1 cellular context compared by ENCODE assay signal in the genomic region with DNA sequence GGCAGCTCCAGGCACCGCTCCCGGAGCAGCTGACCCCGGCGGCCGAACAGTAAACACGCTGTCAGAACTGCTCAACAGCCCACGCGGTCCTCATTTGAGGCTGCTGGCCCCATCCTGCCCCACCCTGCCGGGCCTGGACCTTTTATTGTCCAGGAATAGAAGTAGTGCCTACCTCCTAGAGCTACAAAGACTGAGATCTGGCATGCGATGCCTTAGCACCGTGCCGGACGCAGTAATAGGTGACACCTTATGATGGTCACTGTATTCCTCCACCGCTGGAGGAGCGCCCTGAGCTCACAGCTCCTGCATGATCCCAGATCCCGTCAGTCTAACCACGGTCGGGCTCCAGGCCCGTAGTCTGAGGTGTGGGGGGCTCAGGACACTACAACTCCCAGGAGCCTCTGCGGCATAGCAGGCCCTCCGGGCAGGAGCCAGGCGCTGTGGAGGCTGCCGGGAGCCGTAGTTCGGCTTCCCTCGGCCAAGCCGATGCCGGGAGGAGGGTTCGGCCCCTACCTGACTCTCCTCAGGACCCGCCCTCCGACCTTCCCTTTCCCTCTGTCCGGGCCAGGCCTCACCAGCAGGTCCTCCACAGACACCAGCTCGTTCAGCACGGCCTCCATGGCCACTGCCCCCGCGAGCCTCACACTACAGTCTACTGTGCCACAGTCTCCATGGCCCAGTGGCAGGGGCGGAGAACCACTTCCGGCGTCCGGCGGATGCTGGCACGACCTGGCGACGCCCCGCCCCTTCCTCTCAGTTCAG.
A peak's percentile ranks its signal among the peaks of the same experiment; 100 is the strongest.
TF ChIP-seq lines count a peak whose summit lies in the region.

A gene (minus strand): TSS at position 697 of the 762 bp plus-strand sequence. CDS start 77 bp downstream, at position 620.

TF ChIP-seq in HEK293, 187 proteins besides CTCF, POLR2A, EP300 and RAD21 (continued from another document and continues in another):
- no peak for TF ChIP-seq ZNF146 (tag by site-specific recombination; IDR thresholded peaks at IDR 0.05)
- TF ChIP-seq ZNF394 (tag by site-specific recombination; IDR thresholded peaks at IDR 0.05; ENCODE audit: borderline replicate concordance): peak; percentile 53
- TF ChIP-seq KLF8 (tag by site-specific recombination; IDR thresholded peaks at IDR 0.05): peak; percentile 90
- TF ChIP-seq, protein P1, sequence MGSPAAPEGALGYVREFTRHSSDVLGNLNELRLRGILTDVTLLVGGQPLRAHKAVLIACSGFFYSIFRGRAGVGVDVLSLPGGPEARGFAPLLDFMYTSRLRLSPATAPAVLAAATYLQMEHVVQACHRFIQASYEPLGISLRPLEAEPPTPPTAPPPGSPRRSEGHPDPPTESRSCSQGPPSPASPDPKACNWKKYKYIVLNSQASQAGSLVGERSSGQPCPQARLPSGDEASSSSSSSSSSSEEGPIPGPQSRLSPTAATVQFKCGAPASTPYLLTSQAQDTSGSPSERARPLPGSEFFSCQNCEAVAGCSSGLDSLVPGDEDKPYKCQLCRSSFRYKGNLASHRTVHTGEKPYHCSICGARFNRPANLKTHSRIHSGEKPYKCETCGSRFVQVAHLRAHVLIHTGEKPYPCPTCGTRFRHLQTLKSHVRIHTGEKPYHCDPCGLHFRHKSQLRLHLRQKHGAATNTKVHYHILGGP (tag by site-specific recombination; IDR thresholded peaks at IDR 0.05): no peak
- TF ChIP-seq, protein P2, sequence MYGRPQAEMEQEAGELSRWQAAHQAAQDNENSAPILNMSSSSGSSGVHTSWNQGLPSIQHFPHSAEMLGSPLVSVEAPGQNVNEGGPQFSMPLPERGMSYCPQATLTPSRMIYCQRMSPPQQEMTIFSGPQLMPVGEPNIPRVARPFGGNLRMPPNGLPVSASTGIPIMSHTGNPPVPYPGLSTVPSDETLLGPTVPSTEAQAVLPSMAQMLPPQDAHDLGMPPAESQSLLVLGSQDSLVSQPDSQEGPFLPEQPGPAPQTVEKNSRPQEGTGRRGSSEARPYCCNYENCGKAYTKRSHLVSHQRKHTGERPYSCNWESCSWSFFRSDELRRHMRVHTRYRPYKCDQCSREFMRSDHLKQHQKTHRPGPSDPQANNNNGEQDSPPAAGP (tag by site-specific recombination; IDR thresholded peaks at IDR 0.05): peak; percentile 8; the same call in 1 of the 2 replicates
- no peak for TF ChIP-seq ZNF211 (tag by site-specific recombination; IDR thresholded peaks at IDR 0.05; ENCODE audit: low read depth)
- no peak for TF ChIP-seq ZNF596 (tag by site-specific recombination; IDR thresholded peaks at IDR 0.05)
- TF ChIP-seq, protein P3, sequence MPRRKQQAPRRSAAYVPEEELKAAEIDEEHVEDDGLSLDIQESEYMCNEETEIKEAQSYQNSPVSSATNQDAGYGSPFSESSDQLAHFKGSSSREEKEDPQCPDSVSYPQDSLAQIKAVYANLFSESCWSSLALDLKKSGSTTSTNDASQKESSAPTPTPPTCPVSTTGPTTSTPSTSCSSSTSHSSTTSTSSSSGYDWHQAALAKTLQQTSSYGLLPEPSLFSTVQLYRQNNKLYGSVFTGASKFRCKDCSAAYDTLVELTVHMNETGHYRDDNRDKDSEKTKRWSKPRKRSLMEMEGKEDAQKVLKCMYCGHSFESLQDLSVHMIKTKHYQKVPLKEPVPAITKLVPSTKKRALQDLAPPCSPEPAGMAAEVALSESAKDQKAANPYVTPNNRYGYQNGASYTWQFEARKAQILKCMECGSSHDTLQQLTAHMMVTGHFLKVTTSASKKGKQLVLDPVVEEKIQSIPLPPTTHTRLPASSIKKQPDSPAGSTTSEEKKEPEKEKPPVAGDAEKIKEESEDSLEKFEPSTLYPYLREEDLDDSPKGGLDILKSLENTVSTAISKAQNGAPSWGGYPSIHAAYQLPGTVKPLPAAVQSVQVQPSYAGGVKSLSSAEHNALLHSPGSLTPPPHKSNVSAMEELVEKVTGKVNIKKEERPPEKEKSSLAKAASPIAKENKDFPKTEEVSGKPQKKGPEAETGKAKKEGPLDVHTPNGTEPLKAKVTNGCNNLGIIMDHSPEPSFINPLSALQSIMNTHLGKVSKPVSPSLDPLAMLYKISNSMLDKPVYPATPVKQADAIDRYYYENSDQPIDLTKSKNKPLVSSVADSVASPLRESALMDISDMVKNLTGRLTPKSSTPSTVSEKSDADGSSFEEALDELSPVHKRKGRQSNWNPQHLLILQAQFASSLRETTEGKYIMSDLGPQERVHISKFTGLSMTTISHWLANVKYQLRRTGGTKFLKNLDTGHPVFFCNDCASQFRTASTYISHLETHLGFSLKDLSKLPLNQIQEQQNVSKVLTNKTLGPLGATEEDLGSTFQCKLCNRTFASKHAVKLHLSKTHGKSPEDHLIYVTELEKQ (tag by site-specific recombination; IDR thresholded peaks at IDR 0.05; ENCODE audit: borderline replicate concordance): no peak
- TF ChIP-seq ZNF175 (tag by site-specific recombination; IDR thresholded peaks at IDR 0.05): no peak
- no peak for TF ChIP-seq SETDB1 (IDR thresholded peaks at IDR 0.05; ENCODE audit: insufficient read length, low read length)
- peak; percentile 69; the same call in 1 of the 2 replicates for TF ChIP-seq BCL11B (tag by site-specific recombination; IDR thresholded peaks at IDR 0.05; ENCODE audit: low read depth)
- TF ChIP-seq FEZF1 (tag by site-specific recombination; IDR thresholded peaks at IDR 0.05): no peak
- no peak for TF ChIP-seq ZNF776 (tag by site-specific recombination; IDR thresholded peaks at IDR 0.05; ENCODE audit: borderline replicate concordance)
- TF ChIP-seq, protein P4, sequence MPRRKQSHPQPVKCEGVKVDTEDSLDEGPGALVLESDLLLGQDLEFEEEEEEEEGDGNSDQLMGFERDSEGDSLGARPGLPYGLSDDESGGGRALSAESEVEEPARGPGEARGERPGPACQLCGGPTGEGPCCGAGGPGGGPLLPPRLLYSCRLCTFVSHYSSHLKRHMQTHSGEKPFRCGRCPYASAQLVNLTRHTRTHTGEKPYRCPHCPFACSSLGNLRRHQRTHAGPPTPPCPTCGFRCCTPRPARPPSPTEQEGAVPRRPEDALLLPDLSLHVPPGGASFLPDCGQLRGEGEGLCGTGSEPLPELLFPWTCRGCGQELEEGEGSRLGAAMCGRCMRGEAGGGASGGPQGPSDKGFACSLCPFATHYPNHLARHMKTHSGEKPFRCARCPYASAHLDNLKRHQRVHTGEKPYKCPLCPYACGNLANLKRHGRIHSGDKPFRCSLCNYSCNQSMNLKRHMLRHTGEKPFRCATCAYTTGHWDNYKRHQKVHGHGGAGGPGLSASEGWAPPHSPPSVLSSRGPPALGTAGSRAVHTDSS (tag by site-specific recombination; IDR thresholded peaks at IDR 0.05): no peak
- TF ChIP-seq ZNF133 (tag by site-specific recombination; IDR thresholded peaks at IDR 0.05): no peak
- TF ChIP-seq, protein P5, sequence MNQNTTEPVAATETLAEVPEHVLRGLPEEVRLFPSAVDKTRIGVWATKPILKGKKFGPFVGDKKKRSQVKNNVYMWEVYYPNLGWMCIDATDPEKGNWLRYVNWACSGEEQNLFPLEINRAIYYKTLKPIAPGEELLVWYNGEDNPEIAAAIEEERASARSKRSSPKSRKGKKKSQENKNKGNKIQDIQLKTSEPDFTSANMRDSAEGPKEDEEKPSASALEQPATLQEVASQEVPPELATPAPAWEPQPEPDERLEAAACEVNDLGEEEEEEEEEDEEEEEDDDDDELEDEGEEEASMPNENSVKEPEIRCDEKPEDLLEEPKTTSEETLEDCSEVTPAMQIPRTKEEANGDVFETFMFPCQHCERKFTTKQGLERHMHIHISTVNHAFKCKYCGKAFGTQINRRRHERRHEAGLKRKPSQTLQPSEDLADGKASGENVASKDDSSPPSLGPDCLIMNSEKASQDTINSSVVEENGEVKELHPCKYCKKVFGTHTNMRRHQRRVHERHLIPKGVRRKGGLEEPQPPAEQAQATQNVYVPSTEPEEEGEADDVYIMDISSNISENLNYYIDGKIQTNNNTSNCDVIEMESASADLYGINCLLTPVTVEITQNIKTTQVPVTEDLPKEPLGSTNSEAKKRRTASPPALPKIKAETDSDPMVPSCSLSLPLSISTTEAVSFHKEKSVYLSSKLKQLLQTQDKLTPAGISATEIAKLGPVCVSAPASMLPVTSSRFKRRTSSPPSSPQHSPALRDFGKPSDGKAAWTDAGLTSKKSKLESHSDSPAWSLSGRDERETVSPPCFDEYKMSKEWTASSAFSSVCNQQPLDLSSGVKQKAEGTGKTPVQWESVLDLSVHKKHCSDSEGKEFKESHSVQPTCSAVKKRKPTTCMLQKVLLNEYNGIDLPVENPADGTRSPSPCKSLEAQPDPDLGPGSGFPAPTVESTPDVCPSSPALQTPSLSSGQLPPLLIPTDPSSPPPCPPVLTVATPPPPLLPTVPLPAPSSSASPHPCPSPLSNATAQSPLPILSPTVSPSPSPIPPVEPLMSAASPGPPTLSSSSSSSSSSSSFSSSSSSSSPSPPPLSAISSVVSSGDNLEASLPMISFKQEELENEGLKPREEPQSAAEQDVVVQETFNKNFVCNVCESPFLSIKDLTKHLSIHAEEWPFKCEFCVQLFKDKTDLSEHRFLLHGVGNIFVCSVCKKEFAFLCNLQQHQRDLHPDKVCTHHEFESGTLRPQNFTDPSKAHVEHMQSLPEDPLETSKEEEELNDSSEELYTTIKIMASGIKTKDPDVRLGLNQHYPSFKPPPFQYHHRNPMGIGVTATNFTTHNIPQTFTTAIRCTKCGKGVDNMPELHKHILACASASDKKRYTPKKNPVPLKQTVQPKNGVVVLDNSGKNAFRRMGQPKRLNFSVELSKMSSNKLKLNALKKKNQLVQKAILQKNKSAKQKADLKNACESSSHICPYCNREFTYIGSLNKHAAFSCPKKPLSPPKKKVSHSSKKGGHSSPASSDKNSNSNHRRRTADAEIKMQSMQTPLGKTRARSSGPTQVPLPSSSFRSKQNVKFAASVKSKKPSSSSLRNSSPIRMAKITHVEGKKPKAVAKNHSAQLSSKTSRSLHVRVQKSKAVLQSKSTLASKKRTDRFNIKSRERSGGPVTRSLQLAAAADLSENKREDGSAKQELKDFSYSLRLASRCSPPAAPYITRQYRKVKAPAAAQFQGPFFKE (tag by site-specific recombination; IDR thresholded peaks at IDR 0.05; ENCODE audit: borderline replicate concordance): no peak
- no peak for TF ChIP-seq TCF7L2 (IDR thresholded peaks at IDR 0.05; ENCODE audit: borderline replicate concordance, low read depth, low read length)
- TF ChIP-seq IKZF3 (tag by site-specific recombination; IDR thresholded peaks at IDR 0.05): peak; percentile 32; the same call in 1 of the 2 replicates
- 0 out of 2 replicates have a peak, but pooled peaks have one; percentile 10 for TF ChIP-seq ZBTB8A (tag by site-specific recombination; IDR thresholded peaks at IDR 0.05)
- TF ChIP-seq, protein P6, sequence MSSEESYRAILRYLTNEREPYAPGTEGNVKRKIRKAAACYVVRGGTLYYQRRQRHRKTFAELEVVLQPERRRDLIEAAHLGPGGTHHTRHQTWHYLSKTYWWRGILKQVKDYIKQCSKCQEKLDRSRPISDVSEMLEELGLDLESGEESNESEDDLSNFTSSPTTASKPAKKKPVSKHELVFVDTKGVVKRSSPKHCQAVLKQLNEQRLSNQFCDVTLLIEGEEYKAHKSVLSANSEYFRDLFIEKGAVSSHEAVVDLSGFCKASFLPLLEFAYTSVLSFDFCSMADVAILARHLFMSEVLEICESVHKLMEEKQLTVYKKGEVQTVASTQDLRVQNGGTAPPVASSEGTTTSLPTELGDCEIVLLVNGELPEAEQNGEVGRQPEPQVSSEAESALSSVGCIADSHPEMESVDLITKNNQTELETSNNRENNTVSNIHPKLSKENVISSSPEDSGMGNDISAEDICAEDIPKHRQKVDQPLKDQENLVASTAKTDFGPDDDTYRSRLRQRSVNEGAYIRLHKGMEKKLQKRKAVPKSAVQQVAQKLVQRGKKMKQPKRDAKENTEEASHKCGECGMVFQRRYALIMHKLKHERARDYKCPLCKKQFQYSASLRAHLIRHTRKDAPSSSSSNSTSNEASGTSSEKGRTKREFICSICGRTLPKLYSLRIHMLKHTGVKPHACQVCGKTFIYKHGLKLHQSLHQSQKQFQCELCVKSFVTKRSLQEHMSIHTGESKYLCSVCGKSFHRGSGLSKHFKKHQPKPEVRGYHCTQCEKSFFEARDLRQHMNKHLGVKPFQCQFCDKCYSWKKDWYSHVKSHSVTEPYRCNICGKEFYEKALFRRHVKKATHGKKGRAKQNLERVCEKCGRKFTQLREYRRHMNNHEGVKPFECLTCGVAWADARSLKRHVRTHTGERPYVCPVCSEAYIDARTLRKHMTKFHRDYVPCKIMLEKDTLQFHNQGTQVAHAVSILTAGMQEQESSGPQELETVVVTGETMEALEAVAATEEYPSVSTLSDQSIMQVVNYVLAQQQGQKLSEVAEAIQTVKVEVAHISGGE (tag by site-specific recombination; conservative IDR thresholded peaks at IDR 0.05; ENCODE audit: low read depth): peak; percentile 97
- TF ChIP-seq ZNF558 (tag by site-specific recombination; IDR thresholded peaks at IDR 0.05): no peak
- TF ChIP-seq ZNF529 (tag by site-specific recombination; IDR thresholded peaks at IDR 0.05; ENCODE audit: insufficient replicate concordance): no peak
- no peak for TF ChIP-seq ZNF658 (tag by site-specific recombination; IDR thresholded peaks at IDR 0.05)
- peak; percentile 59 for TF ChIP-seq KLF16 (tag by site-specific recombination; IDR thresholded peaks at IDR 0.05)
- TF ChIP-seq ZNF274 (IDR thresholded peaks at IDR 0.05; ENCODE audit: low read length): no peak
- no peak for TF ChIP-seq ZNF274 (tag by site-specific recombination; IDR thresholded peaks at IDR 0.05; ENCODE audit: borderline replicate concordance)
- no peak for TF ChIP-seq ZNF510 (tag by site-specific recombination; IDR thresholded peaks at IDR 0.05; ENCODE audit: insufficient replicate concordance)
- TF ChIP-seq ZNF707 (tag by site-specific recombination; IDR thresholded peaks at IDR 0.05): no peak
- TF ChIP-seq GLIS2 (tag by site-specific recombination; IDR thresholded peaks at IDR 0.05): no peak; the same call in none of the 2 replicates
- TF ChIP-seq, protein P7, sequence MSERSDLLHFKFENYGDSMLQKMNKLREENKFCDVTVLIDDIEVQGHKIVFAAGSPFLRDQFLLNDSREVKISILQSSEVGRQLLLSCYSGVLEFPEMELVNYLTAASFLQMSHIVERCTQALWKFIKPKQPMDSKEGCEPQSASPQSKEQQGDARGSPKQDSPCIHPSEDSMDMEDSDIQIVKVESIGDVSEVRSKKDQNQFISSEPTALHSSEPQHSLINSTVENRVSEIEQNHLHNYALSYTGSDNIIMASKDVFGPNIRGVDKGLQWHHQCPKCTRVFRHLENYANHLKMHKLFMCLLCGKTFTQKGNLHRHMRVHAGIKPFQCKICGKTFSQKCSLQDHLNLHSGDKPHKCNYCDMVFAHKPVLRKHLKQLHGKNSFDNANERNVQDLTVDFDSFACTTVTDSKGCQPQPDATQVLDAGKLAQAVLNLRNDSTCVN (tag by site-specific recombination; optimal IDR thresholded peaks at IDR 0.05): peak; percentile 29
- peak; percentile 40; the same call in 1 of the 2 replicates for TF ChIP-seq KLF1 (tag by site-specific recombination; IDR thresholded peaks at IDR 0.05)
- no peak for TF ChIP-seq ZNF571 (tag by site-specific recombination; IDR thresholded peaks at IDR 0.05)
- no peak for TF ChIP-seq ZNF521 (tag by site-specific recombination; IDR thresholded peaks at IDR 0.05)
- TF ChIP-seq ZNF37A (tag by site-specific recombination; IDR thresholded peaks at IDR 0.05): no peak
- TF ChIP-seq TRIM28 (IDR thresholded peaks at IDR 0.05; ENCODE audit: borderline replicate concordance, low read length): peak; percentile 74; the same call in 1 of the 2 replicates
- peak; percentile 58; the same call in 1 of the 2 replicates for TF ChIP-seq ZFHX2 (tag by site-specific recombination; conservative IDR thresholded peaks at IDR 0.05)
- no peak for TF ChIP-seq ZFP41 (tag by site-specific recombination; IDR thresholded peaks at IDR 0.05; ENCODE audit: borderline replicate concordance)
- TF ChIP-seq ZNF777 (tag by site-specific recombination; IDR thresholded peaks at IDR 0.05; ENCODE audit: borderline replicate concordance): no peak
- TF ChIP-seq ZBTB1 (tag by site-specific recombination; IDR thresholded peaks at IDR 0.05): no peak
- peak; percentile 38; the same call in 1 of the 2 replicates for TF ChIP-seq ZNF654 (tag by site-specific recombination; IDR thresholded peaks at IDR 0.05; ENCODE audit: low read depth)
